ENCODE assay signal across 11 cellular contexts in the genomic region with DNA sequence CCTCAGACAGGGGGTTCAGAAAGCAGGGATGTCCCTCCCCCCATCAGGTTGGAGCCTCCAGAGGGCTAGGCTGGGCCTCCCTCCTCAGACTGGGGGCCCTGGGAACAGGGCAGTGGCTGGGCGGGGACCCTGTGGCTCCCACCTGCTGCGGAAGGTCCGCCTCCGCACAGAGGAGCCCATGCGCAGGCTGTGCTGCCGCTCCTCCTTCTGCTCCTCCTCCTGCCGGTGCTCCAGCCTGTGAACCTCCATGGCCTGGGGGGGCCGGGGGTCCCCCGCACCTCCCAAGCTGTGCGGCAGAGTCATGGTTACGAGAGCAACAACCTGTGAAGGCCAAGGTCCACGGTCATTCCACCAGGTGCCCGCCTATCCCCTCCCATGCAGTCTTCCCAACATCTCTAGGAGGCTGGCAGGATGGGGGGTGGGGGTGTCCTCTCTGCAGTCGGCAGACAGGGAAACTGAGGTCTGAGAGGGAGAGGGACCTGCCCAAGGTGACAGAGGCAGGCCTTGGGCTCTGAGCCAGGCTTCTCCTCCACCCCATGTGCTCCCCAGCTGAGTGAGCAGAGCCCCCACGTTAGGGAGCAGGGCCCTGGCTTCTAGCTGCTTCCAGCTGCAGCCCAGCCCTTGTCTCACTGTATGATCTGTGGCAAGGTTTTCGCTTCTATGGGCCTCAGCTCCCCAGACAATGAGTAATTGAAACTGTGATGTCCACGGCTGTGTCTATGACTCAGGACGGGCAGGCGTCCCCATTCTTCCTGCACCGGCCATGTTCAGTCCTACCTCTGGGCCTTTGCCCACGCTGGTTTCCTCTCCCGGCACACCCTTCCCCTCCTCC. TPM values are rescaled to one million over a fixed set of nuclear protein-coding genes. Genes with fewer than 3 reads are reported as not detected.
DNase-seq lines count a peak whose midpoint lies in the region; ATAC-seq and TF ChIP-seq lines count a peak whose summit lies in the region.
"Had no signal": no experiment of that assay in that cellular context is flagged by ENCODE, and none has a peak within 500 bp of the region (broad histone marks: within the 10 kb centered on the region; RNA-seq: fewer than 3 reads in every experiment).

No MANE protein-coding gene starts in this region.

- ATAC-seq in left colon (peak; percentile 58), GM18873 (IDR thresholded peaks at IDR 0.05; ENCODE audit: low FRiP score, unreplicated experiment) (no peak)

- H3K4me3 ChIP-seq in HFF-Myc (replicated peaks; ENCODE audit: low read depth, low read length) (no peak overlapping the region), brain microvascular endothelial cell (ENCODE audit: low read depth, low read length) (no peak overlapping the region)

- no peaks in the 10 kb centered on the region for H3K27me3 ChIP-seq in brain microvascular endothelial cell (replicated peaks)

- TF ChIP-seq CTCF in HFF-Myc (IDR thresholded peaks at IDR 0.05; ENCODE audit: low read depth, low read length, missing control alignments) = no peak
- TF ChIP-seq CTCF in brain microvascular endothelial cell (IDR thresholded peaks at IDR 0.05; ENCODE audit: low read depth, low read length, missing control alignments) = no peak
- no peak for TF ChIP-seq CTCF in GM10266 (IDR thresholded peaks at IDR 0.05; ENCODE audit: control insufficient read depth, insufficient read depth, low read depth, missing control alignments)

- intact Hi-C loops in left colon (cut with DNase I, micrococcal nuclease) = no loop called here

- in situ Hi-C loops in brain microvascular endothelial cell (cut with HindIII; ENCODE audit: low pct_ligation_motif_present, low sequenced_read_pairs) = no loop called here

- H3K36me3 ChIP-seq in brain microvascular endothelial cell (replicated peaks) = no peaks in the 10 kb centered on the region

- H3K27ac ChIP-seq in brain microvascular endothelial cell = peak overlapping the region; percentile 80

- peak; percentile 94 for DNase-seq in AG08395 (ENCODE audit: low spot score)
- peak; percentile 31 for DNase-seq in HFF-Myc (ENCODE audit: extremely low read depth, low read depth)
- DNase-seq in brain microvascular endothelial cell = peak; percentile 89
- peak; percentile 37 to 60 for DNase-seq in left colon
- no peak for DNase-seq in NCI-H345 (lab: John Stamatoyannopoulos, UW)
- DNase-seq in Ammon's horn (ENCODE audit: low spot score) = no peak
- DNase-seq in GM10266 (ENCODE audit: extremely low spot score) = no peak
- DNase-seq: activated T-cell treated with anti-CD3 and anti-CD28 coated beads for 4 hours, GDM1 had no signal

RNA-seq across cellular contexts. Expression of a gene that starts 3.4 kb away (rescaled TPM):
- 1 to 10 TPM; 4.1 to 4.2 TPM for total RNA-seq in left colon

RNA-seq across cellular contexts. Expression of a gene that starts 34.4 kb away (rescaled TPM):
- 10 to 100 TPM; 26.6 to 40.0 TPM for total RNA-seq in left colon
- total RNA-seq: temporal lobe had no signal

Comparison
In these comparisons a context has a peak if more than half of its experiments do, and no peak if none do; other contexts are left out.
1. DNase-seq: peak in AG08395 (single experiment), HFF-Myc (single experiment), brain microvascular endothelial cell (single experiment) and left colon (2 of 2); none in NCI-H345 (single experiment), Ammon's horn (single experiment) and GM10266 (single experiment).